8 cellular contexts compared by ENCODE assay signal in genomic region chr21:37268186-37268503, GRCh38. TPM values are rescaled to one million over a fixed set of nuclear protein-coding genes. Genes with fewer than 3 reads are reported as not detected.
DNase-seq lines count a peak whose midpoint lies in the region; TF ChIP-seq lines count a peak whose summit lies in the region.

No MANE protein-coding gene starts in this region.

- H3K4me3 Mint-ChIP-seq in progenitor cell of endocrine pancreas (ENCODE audit: low read depth), result peak overlapping the region; percentile 90

- H3K9ac ChIP-seq in ES-I3 (ENCODE audit: low read depth, low read length) (peak overlapping the region; percentile 97), SK-N-MC (ENCODE audit: insufficient read length) (peak overlapping the region; percentile 99)

- H3K27ac ChIP-seq in SK-N-MC, result peak overlapping the region; percentile 98
- H3K27ac ChIP-seq in esophagus squamous epithelium, result peak overlapping the region; percentile 97 to 99 (median 99)

- TF ChIP-seq CTCF in esophagus squamous epithelium (IDR thresholded peaks at IDR 0.05) (peak in 1 of 6 experiments; percentile 0), progenitor cell of endocrine pancreas (IDR thresholded peaks at IDR 0.05; ENCODE audit: unreplicated experiment) (no peak)

- 1 to 2% methylated on average over 4 to 6 of the region's 7 CpGs for WGBS in esophagus squamous epithelium, 2 donors

- H3K4me3 ChIP-seq in SK-N-MC (peak overlapping the region; percentile 91), esophagus squamous epithelium (peak overlapping the region; percentile 76 to 92 (median 84))

- no peaks in the 10 kb centered on the region for H3K36me3 Mint-ChIP-seq in progenitor cell of endocrine pancreas (ENCODE audit: insufficient read depth)

- peak overlapping the region; percentile 99 for H3K27ac Mint-ChIP-seq in progenitor cell of endocrine pancreas

- H3K4me1 ChIP-seq in ES-I3 (ENCODE audit: insufficient read depth, low read length), result no peaks in the 10 kb centered on the region
- H3K4me1 ChIP-seq in esophagus squamous epithelium, result peaks cover 18 to 68% (median 34%) of the 10 kb centered on the region in 3 donors

- no peak for TF ChIP-seq POLR2A in esophagus squamous epithelium (IDR thresholded peaks at IDR 0.05)

- no peaks in the 10 kb centered on the region for H3K9me3 ChIP-seq in ES-I3 (ENCODE audit: control insufficient read depth, insufficient read depth, low read length)
- H3K9me3 ChIP-seq in SK-N-MC (ENCODE audit: low read depth, low read length), result no peaks in the 10 kb centered on the region
- H3K9me3 ChIP-seq in esophagus squamous epithelium, result no peaks in the 10 kb centered on the region

- no peaks in the 10 kb centered on the region for H3K27me3 Mint-ChIP-seq in progenitor cell of endocrine pancreas

- H3K36me3 ChIP-seq in ES-I3 (ENCODE audit: insufficient read depth, low read length) (no peaks in the 10 kb centered on the region), SK-N-MC (ENCODE audit: insufficient read depth, low read length) (no peaks in the 10 kb centered on the region), esophagus squamous epithelium (no peaks in the 10 kb centered on the region)

- intact Hi-C loops in esophagus squamous epithelium (cut with DNase I), result no loop called here

- H3K4me1 Mint-ChIP-seq in progenitor cell of endocrine pancreas (ENCODE audit: low read depth), result peaks cover 14% of the 10 kb centered on the region

- H3K9me3 Mint-ChIP-seq in progenitor cell of endocrine pancreas (ENCODE audit: low read depth), result no peaks in the 10 kb centered on the region

- H3K27me3 ChIP-seq in esophagus squamous epithelium, result no peaks in the 10 kb centered on the region

- no peak for DNase-seq in SK-N-MC (ENCODE audit: low read depth, low spot score)
- DNase-seq in esophagus squamous epithelium (lab: John Stamatoyannopoulos, UW), result no peak
- DNase-seq in progenitor cell of endocrine pancreas (ENCODE audit: low spot score, unreplicated experiment), result no peak
- no peak for DNase-seq in stimulated activated CD4-positive, alpha-beta T cell treated with anti-CD3 and anti-CD28 coated beads, Interleukin-1b, Interleukin-23, amount 100 ng/mL, for 48 hours
- no peak for DNase-seq in germinal center (ENCODE audit: low spot score)
- DNase-seq in activated gamma-delta T cell treated with Interleukin-2 at 50 U/mL for 16 hours, result no peak
- no peak for DNase-seq in kidney tubule cell (ENCODE audit: low spot score)

RNA-seq across cellular contexts. Expression of gene VPS26C, which starts 1.0 kb away (rescaled TPM):
- 10 to 100 TPM; 35.6 to 58.0 (median 44.0) TPM for total RNA-seq in esophagus squamous epithelium
- 38.7 and 42.3 TPM in 2 replicates for total RNA-seq in progenitor cell of endocrine pancreas
